1 cellular context compared by ENCODE assay signal in the genomic region with DNA sequence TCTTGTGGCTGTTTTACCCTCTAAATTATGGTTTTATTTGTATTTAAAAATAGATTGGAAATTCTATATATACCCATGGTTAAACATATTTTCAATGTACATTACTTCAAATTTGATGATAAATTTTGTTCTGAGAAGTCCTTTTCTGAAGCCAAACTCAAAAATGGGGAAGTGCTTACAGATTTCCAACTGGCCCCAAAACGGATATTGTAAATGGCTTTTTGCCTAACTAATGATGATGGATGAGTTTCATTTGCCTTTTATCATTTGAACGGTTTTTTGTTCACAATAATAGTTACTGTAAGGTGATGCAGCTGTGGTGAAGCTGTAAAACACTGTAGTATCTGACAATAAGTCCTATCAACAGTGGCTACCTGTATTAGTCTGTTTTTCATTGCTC.
TF ChIP-seq lines count a peak whose summit lies in the region.

No MANE protein-coding gene starts in this region.

TF ChIP-seq in K562, 482 proteins besides CTCF, POLR2A, EP300 and RAD21 (continued from another document):
- TF ChIP-seq, protein P1, sequence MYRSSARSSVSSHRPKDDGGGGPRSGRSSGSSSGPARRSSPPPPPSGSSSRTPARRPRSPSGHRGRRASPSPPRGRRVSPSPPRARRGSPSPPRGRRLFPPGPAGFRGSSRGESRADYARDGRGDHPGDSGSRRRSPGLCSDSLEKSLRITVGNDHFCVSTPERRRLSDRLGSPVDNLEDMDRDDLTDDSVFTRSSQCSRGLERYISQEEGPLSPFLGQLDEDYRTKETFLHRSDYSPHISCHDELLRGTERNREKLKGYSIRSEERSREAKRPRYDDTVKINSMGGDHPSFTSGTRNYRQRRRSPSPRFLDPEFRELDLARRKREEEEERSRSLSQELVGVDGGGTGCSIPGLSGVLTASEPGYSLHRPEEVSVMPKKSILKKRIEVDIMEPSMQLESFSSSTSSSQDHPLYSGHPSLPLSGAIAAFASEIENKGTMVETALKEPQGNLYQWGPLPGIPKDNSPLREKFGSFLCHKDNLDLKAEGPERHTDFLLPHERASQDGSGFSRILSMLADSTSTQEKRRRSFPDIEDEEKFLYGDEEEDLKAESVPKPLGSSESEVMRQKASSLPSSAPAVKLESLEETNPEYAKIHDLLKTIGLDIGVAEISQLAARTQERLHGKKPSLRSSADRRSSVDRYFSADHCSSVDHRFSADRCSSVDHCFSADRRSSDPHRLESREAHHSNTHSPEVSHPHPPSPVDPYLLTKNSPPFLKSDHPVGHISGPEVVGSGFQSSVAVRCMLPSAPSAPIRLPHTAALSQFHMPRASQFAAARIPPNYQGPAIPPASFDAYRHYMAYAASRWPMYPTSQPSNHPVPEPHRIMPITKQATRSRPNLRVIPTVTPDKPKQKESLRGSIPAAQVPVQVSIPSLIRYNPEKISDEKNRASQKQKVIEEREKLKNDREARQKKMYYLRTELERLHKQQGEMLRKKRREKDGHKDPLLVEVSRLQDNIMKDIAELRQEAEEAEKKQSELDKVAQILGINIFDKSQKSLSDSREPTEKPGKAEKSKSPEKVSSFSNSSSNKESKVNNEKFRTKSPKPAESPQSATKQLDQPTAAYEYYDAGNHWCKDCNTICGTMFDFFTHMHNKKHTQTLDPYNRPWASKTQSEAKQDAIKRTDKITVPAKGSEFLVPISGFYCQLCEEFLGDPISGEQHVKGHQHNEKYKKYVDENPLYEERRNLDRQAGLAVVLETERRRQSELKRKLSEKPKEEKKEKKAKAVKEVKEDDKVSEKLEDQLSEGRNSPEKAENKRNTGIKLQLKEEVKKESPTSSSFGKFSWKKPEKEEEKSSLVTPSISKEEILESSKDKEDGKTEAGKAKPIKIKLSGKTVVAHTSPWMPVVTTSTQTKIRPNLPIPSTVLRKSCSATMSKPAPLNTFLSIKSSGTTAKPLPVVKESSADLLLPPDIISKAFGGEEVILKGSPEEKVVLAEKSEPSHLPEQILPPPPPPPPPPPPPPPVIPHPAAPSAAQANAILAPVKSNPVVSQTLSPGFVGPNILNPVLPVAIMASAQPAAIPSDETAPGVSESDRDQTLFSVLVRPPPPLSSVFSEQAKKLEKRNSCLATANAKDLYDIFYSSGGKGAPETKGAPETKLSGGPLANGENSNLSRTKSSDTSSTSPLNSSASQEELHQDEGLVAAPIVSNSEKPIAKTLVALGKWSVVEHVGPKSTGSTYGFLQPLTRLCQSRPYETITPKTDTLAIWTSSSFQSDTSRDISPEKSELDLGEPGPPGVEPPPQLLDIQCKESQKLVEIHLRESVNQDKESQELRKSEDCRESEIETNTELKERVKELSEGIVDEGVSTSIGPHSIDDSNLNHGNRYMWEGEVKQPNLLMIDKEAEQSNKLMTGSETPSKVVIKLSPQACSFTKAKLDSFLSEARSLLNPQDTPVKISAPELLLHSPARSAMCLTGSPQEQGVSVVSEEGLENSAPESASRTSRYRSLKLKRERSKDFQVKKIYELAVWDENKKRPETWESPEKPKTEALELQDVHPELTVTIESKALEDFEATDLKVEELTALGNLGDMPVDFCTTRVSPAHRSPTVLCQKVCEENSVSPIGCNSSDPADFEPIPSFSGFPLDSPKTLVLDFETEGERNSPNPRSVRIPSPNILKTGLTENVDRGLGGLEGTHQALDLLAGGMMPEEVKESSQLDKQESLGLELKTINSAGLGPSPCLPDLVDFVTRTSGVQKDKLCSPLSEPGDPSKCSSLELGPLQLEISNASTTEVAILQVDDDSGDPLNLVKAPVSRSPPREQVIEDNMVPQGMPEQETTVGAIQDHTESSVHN (IDR thresholded peaks at IDR 0.05; ENCODE audit: borderline replicate concordance in 1 of 2, low read depth in 1 of 2), result no peak
- no peak for TF ChIP-seq PCBP1 (IDR thresholded peaks at IDR 0.05; ENCODE audit: low read depth, low read length, poor library complexity, severe bottlenecking)
